37 cellular contexts compared by ENCODE assay signal in the genomic region with DNA sequence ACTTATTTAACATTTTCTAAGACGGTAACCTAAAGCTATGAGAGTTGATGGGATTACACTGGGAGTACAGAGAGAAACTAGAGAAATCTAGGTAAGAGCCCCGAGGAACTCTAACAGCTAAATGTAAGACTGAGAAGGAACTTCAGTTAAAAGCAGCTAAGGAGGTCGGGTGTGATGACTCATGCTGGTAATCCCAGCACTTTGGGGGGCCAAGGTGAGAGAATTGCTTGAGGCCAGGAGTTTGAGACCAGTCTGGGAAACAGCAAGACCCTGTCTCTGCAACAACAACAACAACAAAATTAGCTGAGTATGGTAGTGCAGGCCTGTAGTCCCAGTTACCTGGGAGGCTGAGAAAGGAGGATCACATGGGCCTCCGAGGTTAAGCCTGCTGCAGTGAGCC.
"Had no signal": no experiment of that assay in that cellular context is flagged by ENCODE, and none has a peak within 500 bp of the region (broad histone marks: within the 10 kb centered on the region; RNA-seq: fewer than 3 reads in every experiment).

No MANE protein-coding gene starts in this region.

- H2AFZ ChIP-seq: PC-9 had no signal

- ATAC-seq: activated CD8-positive, alpha-beta memory T cell treated with anti-CD3 and anti-CD28 coated beads, Interleukin-2, amount 10 ng/mL, durations not matched to agents 7 days and 5 days; activated naive CD8-positive, alpha-beta T cell treated with anti-CD3 and anti-CD28 coated beads, Interleukin-2, amount 50 U/mL, for 24 hours; Right ventricle myocardium inferior; SK-N-SH treated with all-trans-retinoic acid at 6 μM for 48 hours had no signal

- H3K4me3 ChIP-seq: MG63, PC-9 had no signal

- DNase-seq: activated CD4-positive, alpha-beta memory T cell treated with anti-CD3 and anti-CD28 coated beads, Interleukin-2, amount 10 ng/mL, durations not matched to agents 7 days and 5 days; activated CD4-positive, alpha-beta T cell treated with anti-CD3 and anti-CD28 coated beads for 1 hour; activated CD4-positive, alpha-beta T cell treated with anti-CD3 and anti-CD28 coated beads for 48 hours; activated CD4-positive, CD25-positive, alpha-beta regulatory T cell; activated CD8-positive, alpha-beta memory T cell treated with anti-CD3 and anti-CD28 coated beads for 24 hours; activated CD8-positive, alpha-beta memory T cell treated with anti-CD3 and anti-CD28 coated beads, Interleukin-2, amount 10 ng/mL, durations not matched to agents 7 days and 5 days; activated CD8-positive, alpha-beta memory T cell treated with anti-CD3 and anti-CD28 coated beads, Interleukin-2, amount 50 U/mL, for 48 hours; activated gamma-delta T cell; activated naive CD4-positive, alpha-beta T cell treated with Interleukin-2 at 50 U/mL for 16 hours; activated naive CD8-positive, alpha-beta T cell treated with anti-CD3 and anti-CD28 coated beads, Interleukin-2, amount 50 U/mL, for 24 hours; anterior cingulate cortex; Kasumi-1; KG1; MG63; NCI-H1048; NCI-H1105 treated with DMSO at 0.1 percent for 48 hours; NCI-H1436; NCI-H1694; NCI-H1930; NCI-H2081 treated with DMSO at 0.1 percent for 48 hours; NCI-H345; NCI-H524 treated with DMSO at 0.1 percent for 48 hours; NCI-H748 treated with DMSO at 0.1 percent for 48 hours; NK-92 treated with Interleukin-12 subunit alpha and Interleukin-12 subunit beta, amount 100 ng/mL, for 24 hours; PC-9; SIG-M5; SW 1271; T-helper 1 cell; T-helper 2 cell; T-helper 9 cell; WERI-Rb-1 had no signal

- H3K9me3 Mint-ChIP-seq: activated CD4-positive, alpha-beta memory T cell treated with anti-CD3 and anti-CD28 coated beads, Interleukin-2, amount 10 ng/mL, durations not matched to agents 7 days and 5 days; activated naive CD8-positive, alpha-beta T cell treated with anti-CD3 and anti-CD28 coated beads, Interleukin-2, amount 50 U/mL, for 24 hours; activated T-helper 2 cell treated with anti-CD3 and anti-CD28 coated beads, Interferon-gamma antibody, Interleukin-2, Interleukin-4, amounts not matched to agents 10 μg/mL and 5 μg/mL and 100 μg/mL, durations not matched to agents 14 hours and 24 hours and 36 hours; brain had no signal

- H3K9me3 ChIP-seq: MG63 had no signal

- H3K27me3 Mint-ChIP-seq: activated CD4-positive, alpha-beta memory T cell treated with anti-CD3 and anti-CD28 coated beads, Interleukin-2, amount 10 ng/mL, durations not matched to agents 7 days and 5 days; activated CD8-positive, alpha-beta memory T cell treated with anti-CD3 and anti-CD28 coated beads, Interleukin-2, amount 10 ng/mL, durations not matched to agents 7 days and 5 days; activated naive CD8-positive, alpha-beta T cell; activated naive CD8-positive, alpha-beta T cell treated with anti-CD3 and anti-CD28 coated beads, Interleukin-2, amount 50 U/mL, for 24 hours; brain had no signal

- H3K4me3 Mint-ChIP-seq: activated CD4-positive, alpha-beta memory T cell treated with anti-CD3 and anti-CD28 coated beads, Interleukin-2, amount 10 ng/mL, durations not matched to agents 7 days and 5 days; activated CD8-positive, alpha-beta memory T cell treated with anti-CD3 and anti-CD28 coated beads, Interleukin-2, amount 10 ng/mL, durations not matched to agents 7 days and 5 days; activated naive CD8-positive, alpha-beta T cell; activated naive CD8-positive, alpha-beta T cell treated with anti-CD3 and anti-CD28 coated beads, Interleukin-2, amount 50 U/mL, for 24 hours; brain had no signal

- H3K27me3 ChIP-seq: MG63 had no signal

- H3K36me3 ChIP-seq: WERI-Rb-1 had no signal

- H3K27ac Mint-ChIP-seq: activated CD4-positive, alpha-beta memory T cell treated with anti-CD3 and anti-CD28 coated beads, Interleukin-2, amount 10 ng/mL, durations not matched to agents 7 days and 5 days; activated CD8-positive, alpha-beta memory T cell treated with anti-CD3 and anti-CD28 coated beads, Interleukin-2, amount 10 ng/mL, durations not matched to agents 7 days and 5 days; activated naive CD8-positive, alpha-beta T cell; activated naive CD8-positive, alpha-beta T cell treated with anti-CD3 and anti-CD28 coated beads, Interleukin-2, amount 50 U/mL, for 24 hours; activated T-helper 2 cell treated with anti-CD3 and anti-CD28 coated beads, Interferon-gamma antibody, Interleukin-2, Interleukin-4, amounts not matched to agents 10 μg/mL and 5 μg/mL and 100 μg/mL, durations not matched to agents 14 hours and 24 hours and 36 hours; brain had no signal

- H3K27ac ChIP-seq: PC-9, RWPE1, WERI-Rb-1 had no signal

- H3K4me1 Mint-ChIP-seq: activated CD4-positive, alpha-beta memory T cell treated with anti-CD3 and anti-CD28 coated beads, Interleukin-2, amount 10 ng/mL, durations not matched to agents 7 days and 5 days; activated CD8-positive, alpha-beta memory T cell treated with anti-CD3 and anti-CD28 coated beads, Interleukin-2, amount 10 ng/mL, durations not matched to agents 7 days and 5 days; activated naive CD8-positive, alpha-beta T cell treated with anti-CD3 and anti-CD28 coated beads, Interleukin-2, amount 50 U/mL, for 24 hours; brain had no signal

- H3K4me2 ChIP-seq: PC-9 had no signal
